Comparison of ENCODE assay signal across 13 cellular contexts in genomic region chr9:109507421-109507838, GRCh38. TPM values are rescaled to one million over a fixed set of nuclear protein-coding genes. Genes with fewer than 3 reads are reported as not detected.
DNase-seq lines count a peak whose midpoint lies in the region; ATAC-seq, FAIRE-seq and TF ChIP-seq lines count a peak whose summit lies in the region.
"Had no signal": no experiment of that assay in that cellular context is flagged by ENCODE, and none has a peak within 500 bp of the region (broad histone marks: within the 10 kb centered on the region; RNA-seq: fewer than 3 reads in every experiment).

No MANE protein-coding gene starts in this region.

- no peaks in the 10 kb centered on the region for H3K79me2 ChIP-seq in astrocyte (ENCODE audit: insufficient read depth, low read length)

- no peak overlapping the region for H3K4me3 Mint-ChIP-seq in astrocyte (ENCODE audit: unreplicated experiment)
- no peak overlapping the region for H3K4me3 Mint-ChIP-seq in activated naive CD4-positive, alpha-beta T cell treated with anti-CD3 and anti-CD28 coated beads, Interleukin-2, amount 10 ng/mL, durations not matched to agents 7 days and 5 days
- H3K4me3 Mint-ChIP-seq: central memory CD8-positive, alpha-beta T cell had no signal

- H4K20me1 ChIP-seq in astrocyte (ENCODE audit: insufficient read depth, low read length): no peaks in the 10 kb centered on the region

- H3K36me3 Mint-ChIP-seq in astrocyte (ENCODE audit: low read depth, unreplicated experiment): no peaks in the 10 kb centered on the region
- H3K36me3 Mint-ChIP-seq in activated naive CD4-positive, alpha-beta T cell treated with anti-CD3 and anti-CD28 coated beads, Interleukin-2, amount 10 ng/mL, durations not matched to agents 7 days and 5 days: no peaks in the 10 kb centered on the region

- CTCF ChIA-PET in activated naive CD4-positive, alpha-beta T cell treated with anti-CD3 and anti-CD28 coated beads, Interleukin-2, amount 10 ng/mL, durations not matched to agents 7 days and 5 days (lab: Charles Lee): no interaction called here

- peak overlapping the region; percentile 43 for H3K4me2 ChIP-seq in astrocyte (ENCODE audit: low read length)

- no peak for FAIRE-seq in astrocyte (lab: Jason Lieb, UNC)

- H3K27me3 ChIP-seq in astrocyte (ENCODE audit: insufficient read depth, low read length) (peaks cover 13% of the 10 kb centered on the region), H7 (ENCODE audit: control insufficient read depth, insufficient read depth, low read length) (peaks cover 1% of the 10 kb centered on the region; the same call in 1 of the 2 replicates)
- H3K27me3 ChIP-seq: tibial nerve had no signal

- TF ChIP-seq CTCF in astrocyte (IDR thresholded peaks at IDR 0.05; ENCODE audit: insufficient read depth, low read depth, low read length): no peak

- intact Hi-C loops in left cardiac atrium (cut with DNase I) (no loop called here), Right ventricle myocardium inferior (cut with DNase I) (no loop called here)

- H3K27ac ChIP-seq in astrocyte (ENCODE audit: low read depth, low read length): no peak overlapping the region
- H3K27ac ChIP-seq: tibial nerve had no signal

- H3K36me3 ChIP-seq in astrocyte (ENCODE audit: insufficient read depth, low read length) (no peaks in the 10 kb centered on the region), H7 (replicated peaks; ENCODE audit: control insufficient read depth, insufficient read depth, low read length) (no peaks in the 10 kb centered on the region)
- H3K36me3 ChIP-seq: tibial nerve had no signal

- H3K9ac ChIP-seq in astrocyte (ENCODE audit: low read length): no peak overlapping the region

- DNase-seq in left cardiac atrium (peak; percentile 65), Right ventricle myocardium inferior (ENCODE audit: missing footprints) (no peak), astrocyte (ENCODE audit: low read depth) (peak; percentile 54), kidney tubule cell (ENCODE audit: low spot score) (peak; percentile 72), H7 (no peak)
- DNase-seq in activated naive CD4-positive, alpha-beta T cell treated with anti-CD3 and anti-CD28 coated beads, Interleukin-2, amount 10 ng/mL, durations not matched to agents 7 days and 5 days: no peak
- DNase-seq: activated CD8-positive, alpha-beta memory T cell treated with anti-CD3 and anti-CD28 coated beads, Interleukin-2, amount 50 U/mL, for 4 hours; KG1; NCI-H524 treated with DMSO at 0.1 percent for 48 hours had no signal

- no peaks in the 10 kb centered on the region for H3K9me3 ChIP-seq in astrocyte (ENCODE audit: insufficient read depth, low read depth, low read length)
- H3K9me3 ChIP-seq: tibial nerve had no signal

- H3K9me3 Mint-ChIP-seq in astrocyte (ENCODE audit: unreplicated experiment): peaks cover 3% of the 10 kb centered on the region
- no peaks in the 10 kb centered on the region for H3K9me3 Mint-ChIP-seq in activated naive CD4-positive, alpha-beta T cell treated with anti-CD3 and anti-CD28 coated beads, Interleukin-2, amount 10 ng/mL, durations not matched to agents 7 days and 5 days
- H3K9me3 Mint-ChIP-seq: central memory CD8-positive, alpha-beta T cell had no signal

- H3K27me3 Mint-ChIP-seq in astrocyte (ENCODE audit: low read depth, unreplicated experiment): peaks cover 40% of the 10 kb centered on the region
- H3K27me3 Mint-ChIP-seq in activated naive CD4-positive, alpha-beta T cell treated with anti-CD3 and anti-CD28 coated beads, Interleukin-2, amount 10 ng/mL, durations not matched to agents 7 days and 5 days: peaks cover 45% of the 10 kb centered on the region

- peak in 1 of 2 donors; percentile 74 for ATAC-seq in left cardiac atrium
- ATAC-seq in Right ventricle myocardium inferior: no peak
- no peak for ATAC-seq in HG02678 (IDR thresholded peaks at IDR 0.05; ENCODE audit: unreplicated experiment)
- ATAC-seq in HG02970 (IDR thresholded peaks at IDR 0.05; ENCODE audit: low FRiP score, unreplicated experiment): no peak

- H3K27ac Mint-ChIP-seq in astrocyte (ENCODE audit: unreplicated experiment): no peak overlapping the region
- no peak overlapping the region for H3K27ac Mint-ChIP-seq in activated naive CD4-positive, alpha-beta T cell treated with anti-CD3 and anti-CD28 coated beads, Interleukin-2, amount 10 ng/mL, durations not matched to agents 7 days and 5 days

- H3K4me3 ChIP-seq in astrocyte (ENCODE audit: insufficient read depth, low read depth, low read length): no peak overlapping the region
- no peak overlapping the region for H3K4me3 ChIP-seq in H7 (ENCODE audit: insufficient read depth, low read depth, low read length)
- H3K4me3 ChIP-seq: tibial nerve had no signal

- H2AFZ ChIP-seq in astrocyte (ENCODE audit: low read depth, low read length): no peak overlapping the region

- peaks cover 4% of the 10 kb centered on the region for H3K4me1 ChIP-seq in astrocyte (ENCODE audit: insufficient read depth, low read length)
- H3K4me1 ChIP-seq: tibial nerve had no signal

- peaks cover 2% of the 10 kb centered on the region for H3K4me1 Mint-ChIP-seq in astrocyte (ENCODE audit: low read depth, unreplicated experiment)
- H3K4me1 Mint-ChIP-seq in activated naive CD4-positive, alpha-beta T cell treated with anti-CD3 and anti-CD28 coated beads, Interleukin-2, amount 10 ng/mL, durations not matched to agents 7 days and 5 days: peaks cover 2% of the 10 kb centered on the region
- H3K4me1 Mint-ChIP-seq: central memory CD8-positive, alpha-beta T cell had no signal

RNA-seq across cellular contexts. Expression of gene PTPN3, which starts 9.3 kb away (rescaled TPM):
- 1 to 10 TPM; 6.8 to 8.5 TPM for total RNA-seq in left cardiac atrium
- total RNA-seq in Right ventricle myocardium inferior: 46.7 TPM
- total RNA-seq in astrocyte: 0.79 and 1.1 TPM in 2 replicates
- 0.62 and 2.0 TPM in 2 replicates for total RNA-seq in H7 (2014; rRNA removed; shearing (Covaris generic))

Comparison
In these comparisons a context has a peak if more than half of its experiments do, and no peak if none do; other contexts are left out.
1. DNase-seq: peak in left cardiac atrium (single experiment), astrocyte (single experiment) and kidney tubule cell (single experiment); none in Right ventricle myocardium inferior (single experiment), H7 (single experiment) and activated naive CD4-positive, alpha-beta T cell treated with anti-CD3 and anti-CD28 coated beads, Interleukin-2, amount 10 ng/mL, durations not matched to agents 7 days and 5 days (single experiment).